ENCODE assay signal across 25 cellular contexts in genomic region chr5:112276996-112277395, GRCh38.
A peak's percentile ranks its signal among the peaks of the same experiment; 100 is the strongest.
DNase-seq lines count a peak whose midpoint lies in the region; ATAC-seq, FAIRE-seq and TF ChIP-seq lines count a peak whose summit lies in the region.
"Had no signal": no experiment of that assay in that cellular context is flagged by ENCODE, and none has a peak within 500 bp of the region (broad histone marks: within the 10 kb centered on the region; RNA-seq: fewer than 3 reads in every experiment).

No MANE protein-coding gene starts in this region.

- peak overlapping the region; percentile 73 for H3K27ac ChIP-seq in endodermal cell (ENCODE audit: low read depth, low read length)
- H3K27ac ChIP-seq: cardiac muscle cell, HL-60, spleen, upper lobe of left lung had no signal

- FAIRE-seq in D721Med (lab: Jason Lieb, UNC), result no peak
- FAIRE-seq: G401.6 had no signal

- H3K27me3 Mint-ChIP-seq in endodermal cell (ENCODE audit: insufficient read depth), result peaks cover 2% of the 10 kb centered on the region
- H3K27me3 Mint-ChIP-seq in activated T-cell treated with anti-CD3 and anti-CD28 coated beads, Interleukin-2, amount 50 U/mL, for 72 hours (ENCODE audit: low read depth), result no peaks in the 10 kb centered on the region
- H3K27me3 Mint-ChIP-seq: B cell had no signal

- H3K27me3 ChIP-seq in endodermal cell (ENCODE audit: control insufficient read depth, insufficient read depth, low read length, poor library complexity, severe bottlenecking), result no peaks in the 10 kb centered on the region
- H3K27me3 ChIP-seq: cardiac muscle cell, spleen, upper lobe of left lung had no signal

- no peak overlapping the region for H3K4me3 ChIP-seq in endodermal cell (ENCODE audit: low read length)
- H3K4me3 ChIP-seq: cardiac muscle cell, spleen, upper lobe of left lung had no signal

- no peak for TF ChIP-seq CTCF in D721Med (IDR thresholded peaks at IDR 0.05; ENCODE audit: insufficient read depth, missing control alignments)
- peak; percentile 39 for TF ChIP-seq CTCF in endodermal cell (conservative IDR thresholded peaks at IDR 0.05)

- H3K9ac ChIP-seq in endodermal cell (ENCODE audit: extremely low read depth, low read length, poor library complexity, severe bottlenecking), result no peak overlapping the region

- H3K36me3 ChIP-seq in endodermal cell (ENCODE audit: control insufficient read depth, insufficient read depth, low read length), result no peaks in the 10 kb centered on the region
- H3K36me3 ChIP-seq: cardiac muscle cell, spleen, upper lobe of left lung had no signal

- no peaks in the 10 kb centered on the region for H3K36me3 Mint-ChIP-seq in endodermal cell (ENCODE audit: low read depth)
- H3K36me3 Mint-ChIP-seq in activated T-cell treated with anti-CD3 and anti-CD28 coated beads, Interleukin-2, amount 50 U/mL, for 72 hours (ENCODE audit: insufficient read depth in 2 of 2), result no peaks in the 10 kb centered on the region

- DNase-seq in DMS53 (lab: John Stamatoyannopoulos, UW) (peak; percentile 50), DMS53 treated with DMSO at 0.1 percent for 48 hours (lab: John Stamatoyannopoulos, UW; ENCODE audit: unreplicated experiment) (no peak), D721Med (ENCODE audit: insufficient read length, low spot score) (peak; percentile 21), NCI-H345 treated with DMSO at 0.1 percent for 48 hours (lab: John Stamatoyannopoulos, UW; ENCODE audit: unreplicated experiment) (peak; percentile 1), endodermal cell (peak; percentile 48), HuH-7 (ENCODE audit: low spot score) (no peak), DMS79 treated with DMSO at 0.1 percent for 48 hours (lab: John Stamatoyannopoulos, UW) (no peak)
- no peak for DNase-seq in activated T-cell treated with anti-CD3 and anti-CD28 coated beads, Interleukin-2, amount 50 U/mL, for 72 hours
- DNase-seq: activated CD8-positive, alpha-beta T cell treated with anti-CD3 and anti-CD28 coated beads for 36 hours; activated naive CD4-positive, alpha-beta T cell treated with Interleukin-2 at 50 U/mL for 16 hours; amygdala; dermis blood vessel endothelial cell; foreskin melanocyte; mammary epithelial cell; NCI-H187; NK-92 treated with Interleukin-12 subunit alpha and Interleukin-12 subunit beta, amount 100 ng/mL, for 24 hours; RPMI8226; spleen; stimulated activated CD4-positive, alpha-beta T cell treated with anti-CD3 and anti-CD28 coated beads, Interleukin-4, amount 100 ng/mL, for 4 hours; T-helper 9 cell; upper lobe of left lung had no signal

- H3K9me3 ChIP-seq in endodermal cell (ENCODE audit: control insufficient read depth, low read length), result no peaks in the 10 kb centered on the region
- H3K9me3 ChIP-seq: spleen, upper lobe of left lung had no signal

- H3K4me1 ChIP-seq in endodermal cell (ENCODE audit: control insufficient read depth, insufficient read depth, low read length), result no peaks in the 10 kb centered on the region
- H3K4me1 ChIP-seq: spleen, upper lobe of left lung had no signal

- WGBS in endodermal cell (ENCODE audit: insufficient coverage in 1 of 2, insufficient read length in 1 of 2), 2 experiments, result 67 to 83% methylated on average over 1 to 4 of the region's 4 CpGs

- H3K9me3 Mint-ChIP-seq in endodermal cell, result no peaks in the 10 kb centered on the region
- H3K9me3 Mint-ChIP-seq in activated T-cell treated with anti-CD3 and anti-CD28 coated beads, Interleukin-2, amount 50 U/mL, for 72 hours, result no peaks in the 10 kb centered on the region
- H3K9me3 Mint-ChIP-seq: activated CD8-positive, alpha-beta T cell treated with anti-CD3 and anti-CD28 coated beads for 36 hours had no signal

- H3K27ac Mint-ChIP-seq in endodermal cell, result no peak overlapping the region
- no peak overlapping the region for H3K27ac Mint-ChIP-seq in activated T-cell treated with anti-CD3 and anti-CD28 coated beads, Interleukin-2, amount 50 U/mL, for 72 hours
- H3K27ac Mint-ChIP-seq: activated CD8-positive, alpha-beta T cell treated with anti-CD3 and anti-CD28 coated beads for 36 hours; B cell had no signal

- H3K4me3 Mint-ChIP-seq in endodermal cell, result no peak overlapping the region
- no peak overlapping the region for H3K4me3 Mint-ChIP-seq in activated T-cell treated with anti-CD3 and anti-CD28 coated beads, Interleukin-2, amount 50 U/mL, for 72 hours
- H3K4me3 Mint-ChIP-seq: activated CD8-positive, alpha-beta T cell treated with anti-CD3 and anti-CD28 coated beads for 36 hours; B cell had no signal

- no peak for ATAC-seq in activated T-cell treated with anti-CD3 and anti-CD28 coated beads, Interleukin-2, amount 50 U/mL, for 72 hours (replicated peaks in 1 of 2)
- ATAC-seq: activated CD8-positive, alpha-beta T cell treated with anti-CD3 and anti-CD28 coated beads for 36 hours had no signal

- peaks cover 2% of the 10 kb centered on the region for H3K4me1 Mint-ChIP-seq in endodermal cell
- H3K4me1 Mint-ChIP-seq in activated T-cell treated with anti-CD3 and anti-CD28 coated beads, Interleukin-2, amount 50 U/mL, for 72 hours (ENCODE audit: low read depth), result no peaks in the 10 kb centered on the region
- H3K4me1 Mint-ChIP-seq: B cell had no signal

Comparison
In these comparisons a context has a peak if more than half of its experiments do, and no peak if none do; other contexts are left out.
1. DNase-seq: peak in DMS53 (single experiment), D721Med (single experiment), NCI-H345 treated with DMSO at 0.1 percent for 48 hours (single experiment) and endodermal cell (single experiment); none in DMS53 treated with DMSO at 0.1 percent for 48 hours (single experiment), HuH-7 (single experiment), DMS79 treated with DMSO at 0.1 percent for 48 hours (single experiment) and activated T-cell treated with anti-CD3 and anti-CD28 coated beads, Interleukin-2, amount 50 U/mL, for 72 hours (0 of 2).